ENCODE assay signal across 20 cellular contexts in the genomic region with DNA sequence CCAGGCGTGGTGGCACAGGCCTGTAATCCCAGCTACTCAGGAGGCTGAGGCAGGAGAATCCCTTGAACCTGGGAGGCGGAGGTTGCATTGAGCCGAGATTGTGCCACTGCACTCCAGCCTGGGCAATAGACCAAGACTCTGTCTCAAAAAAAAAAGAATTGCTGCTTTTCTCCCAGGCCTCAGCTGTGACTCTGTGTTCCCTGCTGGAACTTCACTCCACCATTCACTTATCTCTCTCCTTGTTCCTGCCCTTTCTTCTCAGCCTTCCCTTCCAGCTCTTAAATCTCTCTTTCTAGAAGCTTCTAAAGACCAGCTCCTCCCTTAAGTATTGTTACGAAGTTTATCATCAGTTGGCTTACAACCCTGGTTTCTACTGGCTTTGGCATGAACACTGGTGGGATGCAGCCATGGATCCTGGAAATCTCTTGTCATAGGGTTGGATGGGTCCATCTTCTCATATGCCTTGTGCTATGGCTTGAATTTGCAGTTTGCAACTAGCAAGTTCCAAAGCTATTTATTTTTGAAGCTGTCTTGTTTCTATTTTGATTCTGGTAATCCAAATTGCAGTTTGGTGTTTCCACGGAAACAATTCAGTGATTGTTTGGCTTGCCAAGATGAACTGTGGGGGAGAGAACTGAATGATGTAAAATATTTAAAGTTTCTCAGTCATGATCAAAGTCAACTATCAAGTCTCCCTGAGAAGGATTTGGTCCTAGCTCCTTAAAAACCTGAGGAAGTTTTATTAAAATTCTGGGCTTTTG. TPM values are rescaled to one million over a fixed set of nuclear protein-coding genes. Genes with fewer than 3 reads are reported as not detected.
A peak's percentile ranks its signal among the peaks of the same experiment; 100 is the strongest.
DNase-seq lines count a peak whose midpoint lies in the region; ATAC-seq and TF ChIP-seq lines count a peak whose summit lies in the region.
"Had no signal": no experiment of that assay in that cellular context is flagged by ENCODE, and none has a peak within 500 bp of the region (broad histone marks: within the 10 kb centered on the region; RNA-seq: fewer than 3 reads in every experiment).

No MANE protein-coding gene starts in this region.

- H3K9me3 ChIP-seq in breast epithelium, result no peaks in the 10 kb centered on the region
- no peaks in the 10 kb centered on the region for H3K9me3 ChIP-seq in left ventricle myocardium inferior (replicated peaks)

- no peak overlapping the region for H3K4me3 Mint-ChIP-seq in MCF 10A (ENCODE audit: unreplicated experiment)
- no peak overlapping the region for H3K4me3 Mint-ChIP-seq in type B pancreatic cell
- H3K4me3 Mint-ChIP-seq: activated B cell treated with CpG ODN at 0.5 μM for 24 hours; activated naive CD8-positive, alpha-beta T cell treated with anti-CD3 and anti-CD28 coated beads for 36 hours; CD8-positive, alpha-beta memory T cell; H9; memory B cell; stimulated activated naive B cell treated with anti-CD40 and anti-IgM and Interleukin-4, amounts not matched to agents 10 μg/mL and 1 μg/mL and 100 μg/mL, for 72 hours had no signal

- H3K4me1 Mint-ChIP-seq in MCF 10A (ENCODE audit: insufficient read depth, unreplicated experiment) (no peaks in the 10 kb centered on the region), type B pancreatic cell (ENCODE audit: unreplicated experiment) (peaks cover 10% of the 10 kb centered on the region)
- H3K4me1 Mint-ChIP-seq: activated B cell treated with CpG ODN at 0.5 μM for 24 hours; activated naive CD8-positive, alpha-beta T cell treated with anti-CD3 and anti-CD28 coated beads for 36 hours; CD8-positive, alpha-beta memory T cell; H9; memory B cell; stimulated activated naive B cell treated with anti-CD40 and anti-IgM and Interleukin-4, amounts not matched to agents 10 μg/mL and 1 μg/mL and 100 μg/mL, for 72 hours had no signal

- DNase-seq in breast epithelium (ENCODE audit: low spot score in 2 of 2) (no peak), MCF 10A (ENCODE audit: unreplicated experiment) (no peak), left ventricle myocardium inferior (no peak), pons (ENCODE audit: low spot score) (peak; percentile 50), type B pancreatic cell (ENCODE audit: extremely low spot score, unreplicated experiment) (no peak)
- DNase-seq: activated B cell treated with CpG ODN at 0.5 μM for 24 hours; activated naive CD8-positive, alpha-beta T cell treated with anti-CD3 and anti-CD28 coated beads for 36 hours; CD8-positive, alpha-beta memory T cell; cortex of kidney; H9; NCI-H2107; NCI-H774; stimulated activated naive B cell treated with anti-CD40 and anti-IgM and Interleukin-4, amounts not matched to agents 10 μg/mL and 1 μg/mL and 100 μg/mL, for 72 hours; SW 1271 had no signal

- no peak overlapping the region for H3K4me3 ChIP-seq in breast epithelium
- H3K4me3 ChIP-seq in left ventricle myocardium inferior, result no peak overlapping the region
- H3K4me3 ChIP-seq: GM12878, smooth muscle cell had no signal

- H3K27ac Mint-ChIP-seq in MCF 10A (ENCODE audit: low read depth, unreplicated experiment) (no peak overlapping the region), type B pancreatic cell (no peak overlapping the region)
- H3K27ac Mint-ChIP-seq: activated B cell treated with CpG ODN at 0.5 μM for 24 hours; activated naive CD8-positive, alpha-beta T cell treated with anti-CD3 and anti-CD28 coated beads for 36 hours; memory B cell; stimulated activated naive B cell treated with anti-CD40 and anti-IgM and Interleukin-4, amounts not matched to agents 10 μg/mL and 1 μg/mL and 100 μg/mL, for 72 hours had no signal

- H3K36me3 ChIP-seq in breast epithelium (no peaks in the 10 kb centered on the region), left ventricle myocardium inferior (peaks cover 5% of the 10 kb centered on the region)

- no TSS peak for BruUV-seq in MCF 10A (replicated peaks; lab: Mats Ljungman, UMichigan)

- peaks cover 10% of the 10 kb centered on the region for H3K36me3 Mint-ChIP-seq in MCF 10A (ENCODE audit: insufficient read depth, unreplicated experiment)
- peaks cover 8% of the 10 kb centered on the region for H3K36me3 Mint-ChIP-seq in type B pancreatic cell

- no peaks in the 10 kb centered on the region for H3K27me3 ChIP-seq in breast epithelium
- H3K27me3 ChIP-seq in left ventricle myocardium inferior (ENCODE audit: low read depth), result no peaks in the 10 kb centered on the region

- ATAC-seq in GM18519 (IDR thresholded peaks at IDR 0.05; ENCODE audit: low FRiP score, unreplicated experiment), result no peak
- ATAC-seq in GM19351 (IDR thresholded peaks at IDR 0.05; ENCODE audit: unreplicated experiment), result no peak
- no peak for ATAC-seq in HG03442 (IDR thresholded peaks at IDR 0.05; ENCODE audit: unreplicated experiment)
- ATAC-seq: GM12878; stimulated activated naive B cell treated with anti-CD40 and anti-IgM and Interleukin-4, amounts not matched to agents 10 μg/mL and 1 μg/mL and 100 μg/mL, for 72 hours had no signal

- intact Hi-C loops in breast epithelium (cut with DNase I; ENCODE audit: low total_unique reads), result no loop called here
- intact Hi-C loops in MCF 10A (cut with micrococcal nuclease), result no loop called here
- intact Hi-C loops in left ventricle myocardium inferior (cut with micrococcal nuclease), result no loop called here

- POLR2A ChIA-PET in MCF 10A (lab: Yijun Ruan, JAX), result interaction anchor here (0.7 to 1.6 kb wide), 2 partner anchors 28 to 29 kb away, joined by 3 read pairs; no protein-coding TSS in a partner anchor

- TF ChIP-seq POLR2A in breast epithelium (IDR thresholded peaks at IDR 0.05), result no peak

- H3K9me3 Mint-ChIP-seq in MCF 10A (ENCODE audit: unreplicated experiment) (no peaks in the 10 kb centered on the region), type B pancreatic cell (no peaks in the 10 kb centered on the region)
- H3K9me3 Mint-ChIP-seq: activated B cell treated with CpG ODN at 0.5 μM for 24 hours; activated naive CD8-positive, alpha-beta T cell treated with anti-CD3 and anti-CD28 coated beads for 36 hours; CD8-positive, alpha-beta memory T cell; H9; memory B cell; stimulated activated naive B cell treated with anti-CD40 and anti-IgM and Interleukin-4, amounts not matched to agents 10 μg/mL and 1 μg/mL and 100 μg/mL, for 72 hours had no signal

- H3K27ac ChIP-seq in breast epithelium (peak overlapping the region; percentile 48 to 85), left ventricle myocardium inferior (replicated peaks) (peak overlapping the region; percentile 66)

- no peaks in the 10 kb centered on the region for H3K4me1 ChIP-seq in breast epithelium
- H3K4me1 ChIP-seq in left ventricle myocardium inferior, result peaks cover 23% of the 10 kb centered on the region

- CTCF ChIA-PET in MCF 10A (lab: Yijun Ruan, JAX), result interaction anchor here (0.7 kb wide), 1 partner anchor 373 kb away, joined by 5 read pairs; no protein-coding TSS in a partner anchor

- TF ChIP-seq CTCF in breast epithelium (IDR thresholded peaks at IDR 0.05) (no peak), MCF 10A (IDR thresholded peaks at IDR 0.05; ENCODE audit: unreplicated experiment) (no peak), left ventricle myocardium inferior (IDR thresholded peaks at IDR 0.05; ENCODE audit: borderline replicate concordance) (no peak), type B pancreatic cell (conservative IDR thresholded peaks at IDR 0.05) (no peak)

- H3K27me3 Mint-ChIP-seq in MCF 10A (ENCODE audit: insufficient read depth, unreplicated experiment) (no peaks in the 10 kb centered on the region), type B pancreatic cell (no peaks in the 10 kb centered on the region)
- H3K27me3 Mint-ChIP-seq: activated B cell treated with CpG ODN at 0.5 μM for 24 hours; activated naive CD8-positive, alpha-beta T cell treated with anti-CD3 and anti-CD28 coated beads for 36 hours; CD8-positive, alpha-beta memory T cell; memory B cell; stimulated activated naive B cell treated with anti-CD40 and anti-IgM and Interleukin-4, amounts not matched to agents 10 μg/mL and 1 μg/mL and 100 μg/mL, for 72 hours had no signal

RNA-seq across cellular contexts. Expression of a gene that starts 10.4 kb away (rescaled TPM):
- total RNA-seq in breast epithelium (1 to 10 TPM; 4.2 to 5.1 (median 4.3) TPM), MCF 10A (2022) (8.1 and 9.4 TPM in 2 replicates), left ventricle myocardium inferior (2.8 TPM), type B pancreatic cell (ENCODE audit: low replicate concordance) (5.6 and 10.7 TPM in 2 replicates)
